Comparison of ENCODE assay signal across 34 cellular contexts in the genomic region with DNA sequence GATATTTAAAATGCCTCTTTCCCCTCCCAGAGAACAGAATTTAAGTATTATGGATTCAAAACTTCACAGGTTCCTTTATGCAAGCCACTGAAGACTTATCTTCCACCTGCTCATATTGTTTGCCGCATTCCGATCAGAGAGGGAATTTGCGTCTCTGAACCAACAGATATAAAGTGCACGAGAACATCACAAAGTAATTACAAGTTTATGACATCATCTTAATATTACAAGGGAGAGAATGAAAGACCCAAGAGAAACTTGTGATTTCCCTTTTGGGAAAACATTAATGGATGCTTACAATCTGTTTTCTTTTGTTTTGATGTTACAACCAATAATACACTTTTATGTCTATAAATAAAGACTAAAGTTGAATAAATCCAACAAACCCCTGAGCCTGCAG.
"Had no signal": no experiment of that assay in that cellular context is flagged by ENCODE, and none has a peak within 500 bp of the region (broad histone marks: within the 10 kb centered on the region; RNA-seq: fewer than 3 reads in every experiment).

No MANE protein-coding gene starts in this region.

- H3K4me3 ChIP-seq: MG63 had no signal

- H3K36me3 ChIP-seq: MG63 had no signal

- H3K9me3 ChIP-seq: MG63 had no signal

- H3K27me3 ChIP-seq: MG63 had no signal

- H3K27ac ChIP-seq: KMS-11 had no signal

- H3K4me2 ChIP-seq: KMS-11 had no signal

- H3K9ac ChIP-seq: KMS-11 had no signal

- DNase-seq: Karpas-422, Kasumi-1, MG63, MM.1S, MV-4-11, NCI-H1048, NCI-H1092, NCI-H1092 treated with DMSO at 0.1 percent for 48 hours, NCI-H1105, NCI-H1105 treated with DMSO at 0.1 percent for 48 hours, NCI-H1417, NCI-H1417 treated with DMSO at 0.1 percent for 48 hours, NCI-H1436, NCI-H1436 treated with DMSO at 0.1 percent for 48 hours, NCI-H146, NCI-H1694, NCI-H1694 treated with DMSO at 0.1 percent for 48 hours, NCI-H187, NCI-H187 treated with DMSO at 0.1 percent for 48 hours, NCI-H1930, NCI-H2029, NCI-H2029 treated with DMSO at 0.1 percent for 48 hours, NCI-H2081, NCI-H2081 treated with DMSO at 0.1 percent for 48 hours, NCI-H2107, NCI-H2171, NCI-H2171 treated with DMSO at 0.1 percent for 48 hours, NCI-H2227 treated with DMSO at 0.1 percent for 48 hours, NCI-H226, NCI-H345, NCI-H446, NCI-H446 treated with DMSO at 0.1 percent for 48 hours, NCI-H510A had no signal
